Comparison of ENCODE assay signal across 14 cellular contexts in the genomic region with DNA sequence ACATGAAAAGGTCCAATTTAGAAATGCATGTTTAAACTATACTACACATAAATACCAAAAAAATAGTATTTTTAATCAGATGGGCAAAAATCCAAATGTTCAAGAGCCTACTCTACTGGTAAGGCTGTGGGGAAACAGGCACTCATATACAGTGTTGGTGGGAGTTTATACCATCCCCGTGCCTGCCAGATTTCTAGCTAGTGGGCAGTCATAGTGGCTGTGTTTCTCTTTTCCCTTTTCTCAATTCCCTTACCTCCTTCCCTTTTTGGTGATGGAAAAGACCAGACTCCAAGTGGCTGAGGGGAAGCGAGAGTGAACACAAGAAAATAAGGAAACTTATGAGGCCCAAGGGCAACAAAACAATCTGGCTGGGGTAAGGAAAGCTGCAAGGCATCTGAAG.
"Had no signal": no experiment of that assay in that cellular context is flagged by ENCODE, and none has a peak within 500 bp of the region (broad histone marks: within the 10 kb centered on the region; RNA-seq: fewer than 3 reads in every experiment).

No MANE protein-coding gene starts in this region.

- H3K9ac ChIP-seq: parathyroid adenoma had no signal

- H2AFZ ChIP-seq: parathyroid adenoma had no signal

- H3K27me3 ChIP-seq: brain microvascular endothelial cell, suprapubic skin had no signal

- H3K4me3 ChIP-seq: coronary artery, suprapubic skin had no signal

- H3K27ac ChIP-seq: brain microvascular endothelial cell, parathyroid adenoma, suprapubic skin had no signal

- DNase-seq: activated CD4-positive, alpha-beta T cell treated with anti-CD3 and anti-CD28 coated beads, Interleukin-2, amount 10 ng/mL, durations not matched to agents 7 days and 5 days; activated CD8-positive, alpha-beta T cell treated with anti-CD3 and anti-CD28 coated beads, Interleukin-2, amount 10 ng/mL, durations not matched to agents 7 days and 5 days; activated naive CD4-positive, alpha-beta T cell treated with anti-CD3 and anti-CD28 coated beads for 36 hours; activated naive CD8-positive, alpha-beta T cell treated with anti-CD3 and anti-CD28 coated beads, Interleukin-2, amount 50 U/mL, for 24 hours; activated T-cell treated with anti-CD3 and anti-CD28 coated beads, Interleukin-2, amount 50 U/mL, for 24 hours; aorta; brain microvascular endothelial cell; retina had no signal

- H3K9me3 ChIP-seq: suprapubic skin had no signal

- ATAC-seq: activated CD4-positive, CD25-positive, alpha-beta regulatory T cell treated with anti-CD3 and anti-CD28 coated beads, Interleukin-2, amount 50 U/mL, for 24 hours; activated CD8-positive, alpha-beta T cell treated with anti-CD3 and anti-CD28 coated beads, Interleukin-2, amount 10 ng/mL, durations not matched to agents 7 days and 5 days; activated naive CD8-positive, alpha-beta T cell treated with anti-CD3 and anti-CD28 coated beads, Interleukin-2, amount 50 U/mL, for 24 hours had no signal

- H3K36me3 ChIP-seq: brain microvascular endothelial cell had no signal

- FAIRE-seq: endometrium, frontal cortex had no signal

- H3K79me2 ChIP-seq: parathyroid adenoma had no signal
